In genomic region chr4:142036795-142037583, GRCh38 we compare ENCODE assay signal across 21 cellular contexts.
DNase-seq lines count a peak whose midpoint lies in the region; ATAC-seq and TF ChIP-seq lines count a peak whose summit lies in the region.
"Had no signal": no experiment of that assay in that cellular context is flagged by ENCODE, and none has a peak within 500 bp of the region (broad histone marks: within the 10 kb centered on the region; RNA-seq: fewer than 3 reads in every experiment).

No MANE protein-coding gene starts in this region.

- H3K27me3 Mint-ChIP-seq in Calu3 (ENCODE audit: unreplicated experiment): no peaks in the 10 kb centered on the region
- H3K27me3 Mint-ChIP-seq in activated CD4-positive, alpha-beta T cell treated with anti-CD3 and anti-CD28 coated beads for 36 hours: no peaks in the 10 kb centered on the region
- H3K27me3 Mint-ChIP-seq in natural killer cell treated with Interleukin-12 subunit alpha and Interleukin-12 subunit beta and Interleukin-15 and Interleukin-18, amount 100 ng/mL, for 72 hours: no peaks in the 10 kb centered on the region
- H3K27me3 Mint-ChIP-seq: T-cell had no signal

- H2BK5ac ChIP-seq in IMR-90 (ENCODE audit: low read depth, low read length, poor library complexity, severe bottlenecking): no peak overlapping the region

- H4K91ac ChIP-seq in IMR-90 (ENCODE audit: insufficient read depth, low read depth, low read length): no peak overlapping the region

- POLR2A ChIA-PET in IMR-90 (lab: Charles Lee; ENCODE audit: unreplicated experiment): no interaction called here
- POLR2A ChIA-PET in activated CD4-positive, alpha-beta T cell treated with anti-CD3 and anti-CD28 coated beads for 36 hours (lab: Charles Lee): no interaction called here

- no peak overlapping the region for H2AK9ac ChIP-seq in IMR-90 (replicated peaks; ENCODE audit: low read depth, low read length, poor library complexity)

- no peak for DNase-seq in Calu3
- DNase-seq in IMR-90: peak; percentile 41
- DNase-seq in lung microvascular endothelial cell (ENCODE audit: low read depth in 2 of 2): peak; percentile 3 to 57
- no peak for DNase-seq in activated CD4-positive, alpha-beta T cell treated with anti-CD3 and anti-CD28 coated beads for 36 hours
- DNase-seq in NCI-H2171 (lab: John Stamatoyannopoulos, UW): no peak
- no peak for DNase-seq in mucosa of descending colon
- no peak for DNase-seq in natural killer cell treated with Interleukin-12 subunit alpha and Interleukin-12 subunit beta and Interleukin-15 and Interleukin-18, amount 100 ng/mL, for 72 hours (ENCODE audit: low spot score)
- DNase-seq: adrenal gland; DND-41; head of caudate nucleus; NCI-H1092 treated with DMSO at 0.1 percent for 48 hours; NCI-H748 treated with DMSO at 0.1 percent for 48 hours; nucleus accumbens; Peyer's patch; sigmoid colon; stimulated activated CD4-positive, alpha-beta T cell treated with anti-CD3 and anti-CD28 coated beads, Interleukin-4, amount 100 ng/mL, for 24 hours; T-cell had no signal

- BruUV-seq in Calu3 (replicated peaks; lab: Mats Ljungman, UMichigan) (no TSS peak), IMR-90 (replicated peaks; lab: Mats Ljungman, UMichigan) (no TSS peak)

- TF ChIP-seq CTCF in Calu3 (IDR thresholded peaks at IDR 0.05; ENCODE audit: unreplicated experiment) (no peak), IMR-90 (conservative IDR thresholded peaks at IDR 0.05; ENCODE audit: low read depth, low read length) (no peak), mucosa of descending colon (IDR thresholded peaks at IDR 0.05) (no peak)

- no peaks in the 10 kb centered on the region for H4K20me1 ChIP-seq in IMR-90 (ENCODE audit: insufficient read depth, low read length)
- H4K20me1 ChIP-seq: BLaER1 had no signal

- no peaks in the 10 kb centered on the region for H3K9me1 ChIP-seq in IMR-90 (ENCODE audit: insufficient read depth, low read length)

- peak overlapping the region; percentile 70 for H3K27ac Mint-ChIP-seq in Calu3 (ENCODE audit: unreplicated experiment)
- H3K27ac Mint-ChIP-seq in activated CD4-positive, alpha-beta T cell treated with anti-CD3 and anti-CD28 coated beads for 36 hours: no peak overlapping the region
- H3K27ac Mint-ChIP-seq in natural killer cell treated with Interleukin-12 subunit alpha and Interleukin-12 subunit beta and Interleukin-15 and Interleukin-18, amount 100 ng/mL, for 72 hours: no peak overlapping the region
- H3K27ac Mint-ChIP-seq: T-cell, WTC11 had no signal

- H4K8ac ChIP-seq in IMR-90 (ENCODE audit: low read depth in 2 of 2, low read length in 2 of 2): no peak overlapping the region

- H3K4me3 ChIP-seq in IMR-90 (ENCODE audit: insufficient read depth, low read depth, low read length): no peak overlapping the region
- H3K4me3 ChIP-seq in endocrine pancreas (ENCODE audit: control insufficient read depth, insufficient read depth, low read length): peak overlapping the region; percentile 67
- no peak overlapping the region for H3K4me3 ChIP-seq in mucosa of descending colon
- H3K4me3 ChIP-seq: adrenal gland, BLaER1, Peyer's patch, sigmoid colon, thoracic aorta had no signal

- H3K9ac ChIP-seq in IMR-90 (ENCODE audit: low read depth, low read length) (no peak overlapping the region), endocrine pancreas (ENCODE audit: control insufficient read depth, insufficient read depth, low read length) (no peak overlapping the region)
- H3K9ac ChIP-seq: BLaER1 had no signal

- H3K14ac ChIP-seq in IMR-90 (replicated peaks; ENCODE audit: low read depth, low read length): no peak overlapping the region

- no peak overlapping the region for H3K23ac ChIP-seq in IMR-90 (ENCODE audit: low read depth, low read length)

- H3K79me1 ChIP-seq in IMR-90 (ENCODE audit: low read depth in 1 of 2, low read length in 2 of 2): no peaks in the 10 kb centered on the region

- WGBS in IMR-90 (ENCODE audit: extremely low coverage in 2 of 2, insufficient read length in 1 of 2), 2 experiments: no CpG with 5 or more reads among the region's 4 CpGs

- in situ Hi-C loops in IMR-90 (cut with MboI; ENCODE audit: low sequenced_read_pairs): no loop called here

- no peak overlapping the region for H3K4ac ChIP-seq in IMR-90 (ENCODE audit: low read depth, low read length)

- CTCF ChIA-PET in Calu3 (lab: Charles Lee): no interaction called here
- CTCF ChIA-PET in IMR-90 (lab: Yijun Ruan, JAX): no interaction called here
- CTCF ChIA-PET in activated CD4-positive, alpha-beta T cell treated with anti-CD3 and anti-CD28 coated beads for 36 hours (lab: Charles Lee): no interaction called here

- no peak for TF ChIP-seq RAD21 in IMR-90 (IDR thresholded peaks at IDR 0.05; ENCODE audit: low read length)

- H4K5ac ChIP-seq in IMR-90 (ENCODE audit: low read depth, low read length): no peak overlapping the region

- no peaks in the 10 kb centered on the region for H3K9me3 Mint-ChIP-seq in Calu3 (ENCODE audit: low read depth, unreplicated experiment)
- no peaks in the 10 kb centered on the region for H3K9me3 Mint-ChIP-seq in activated CD4-positive, alpha-beta T cell treated with anti-CD3 and anti-CD28 coated beads for 36 hours (ENCODE audit: low read depth)
- peaks cover 7% of the 10 kb centered on the region for H3K9me3 Mint-ChIP-seq in natural killer cell treated with Interleukin-12 subunit alpha and Interleukin-12 subunit beta and Interleukin-15 and Interleukin-18, amount 100 ng/mL, for 72 hours
- H3K9me3 Mint-ChIP-seq: T-cell, WTC11 had no signal

- no peak overlapping the region for H3K56ac ChIP-seq in IMR-90 (ENCODE audit: extremely low read depth, insufficient read depth, low read length)

- H2BK120ac ChIP-seq in IMR-90 (ENCODE audit: low read depth, low read length): no peak overlapping the region

- no peak overlapping the region for H2BK20ac ChIP-seq in IMR-90 (ENCODE audit: low read depth, low read length)

- H3K27me3 ChIP-seq in IMR-90 (ENCODE audit: control insufficient read depth, insufficient read depth, low read length): no peaks in the 10 kb centered on the region
- no peaks in the 10 kb centered on the region for H3K27me3 ChIP-seq in endocrine pancreas (ENCODE audit: control insufficient read depth, insufficient read depth, low read length)
- H3K27me3 ChIP-seq: adrenal gland, BLaER1, Peyer's patch, sigmoid colon had no signal

- dilution Hi-C loops in IMR-90 (cut with HindIII; ENCODE audit: low sequenced_read_pairs, unreplicated experiment): no loop called here

- H3K9me3 ChIP-seq in IMR-90 (ENCODE audit: control insufficient read depth, insufficient read depth, low read length): no peaks in the 10 kb centered on the region
- no peaks in the 10 kb centered on the region for H3K9me3 ChIP-seq in endocrine pancreas (ENCODE audit: control insufficient read depth, low read length)
- no peaks in the 10 kb centered on the region for H3K9me3 ChIP-seq in mucosa of descending colon
- H3K9me3 ChIP-seq: adrenal gland, BLaER1, Peyer's patch, sigmoid colon, thoracic aorta had no signal

- H2AK5ac ChIP-seq in IMR-90 (ENCODE audit: low read depth, low read length): no peak overlapping the region

- H3K27ac ChIP-seq in IMR-90 (ENCODE audit: insufficient read depth, low read length): no peak overlapping the region
- H3K27ac ChIP-seq: adrenal gland, BLaER1, Peyer's patch, sigmoid colon, thoracic aorta had no signal

- H3K4me1 ChIP-seq in IMR-90 (ENCODE audit: control insufficient read depth, insufficient read depth, low read length): peaks cover 12% of the 10 kb centered on the region; the same call in 1 of the 2 replicates
- no peaks in the 10 kb centered on the region for H3K4me1 ChIP-seq in endocrine pancreas (ENCODE audit: control insufficient read depth, insufficient read depth, low read length)
- H3K4me1 ChIP-seq in mucosa of descending colon (ENCODE audit: low read depth): no peaks in the 10 kb centered on the region
- H3K4me1 ChIP-seq: adrenal gland, BLaER1, Peyer's patch, sigmoid colon had no signal

- no peak overlapping the region for H2BK15ac ChIP-seq in IMR-90 (ENCODE audit: low read depth, low read length)

- H3K36me3 ChIP-seq in IMR-90 (ENCODE audit: control insufficient read depth, insufficient read depth, low read length) (no peaks in the 10 kb centered on the region), endocrine pancreas (ENCODE audit: control insufficient read depth, insufficient read depth, low read length) (no peaks in the 10 kb centered on the region), mucosa of descending colon (ENCODE audit: low read depth) (no peaks in the 10 kb centered on the region)
- H3K36me3 ChIP-seq: adrenal gland, BLaER1, Peyer's patch, sigmoid colon, thoracic aorta had no signal

- peak overlapping the region; percentile 44 for H3K4me3 Mint-ChIP-seq in Calu3 (ENCODE audit: low read depth, unreplicated experiment)
- H3K4me3 Mint-ChIP-seq in activated CD4-positive, alpha-beta T cell treated with anti-CD3 and anti-CD28 coated beads for 36 hours: no peak overlapping the region
- no peak overlapping the region for H3K4me3 Mint-ChIP-seq in natural killer cell treated with Interleukin-12 subunit alpha and Interleukin-12 subunit beta and Interleukin-15 and Interleukin-18, amount 100 ng/mL, for 72 hours
- H3K4me3 Mint-ChIP-seq: T-cell, WTC11 had no signal

- ATAC-seq in IMR-90 (ENCODE audit: low read depth) (no peak; the same call in 1 of the 2 replicates), mucosa of descending colon (no peak)
- ATAC-seq in activated CD4-positive, alpha-beta T cell treated with anti-CD3 and anti-CD28 coated beads for 36 hours: no peak
- no peak for ATAC-seq in natural killer cell treated with Interleukin-12 subunit alpha and Interleukin-12 subunit beta and Interleukin-15 and Interleukin-18, amount 100 ng/mL, for 72 hours
- ATAC-seq: T-cell, WTC11 had no signal

- intact Hi-C loops in Calu3 (cut with micrococcal nuclease; ENCODE audit: unreplicated experiment): no loop called here
- intact Hi-C loops in IMR-90 (cut with micrococcal nuclease): no loop called here
- intact Hi-C loops in activated CD4-positive, alpha-beta T cell treated with anti-CD3 and anti-CD28 coated beads for 36 hours (cut with DNase I, micrococcal nuclease): no loop called here
- intact Hi-C loops in mucosa of descending colon (cut with DNase I, micrococcal nuclease): no loop called here

- peak overlapping the region; percentile 43; the same call in 1 of the 2 replicates for H3K4me2 ChIP-seq in IMR-90 (ENCODE audit: low read depth, low read length)
- H3K4me2 ChIP-seq: BLaER1 had no signal

- TF ChIP-seq POLR2A in IMR-90 (IDR thresholded peaks at IDR 0.05; ENCODE audit: low read depth, low read length): no peak

- H2AFZ ChIP-seq in IMR-90 (replicated peaks; ENCODE audit: low read length, poor library complexity): no peak overlapping the region

- H3K18ac ChIP-seq in IMR-90 (ENCODE audit: low read depth, low read length): peak overlapping the region; percentile 20; the same call in 1 of the 2 replicates

- no peaks in the 10 kb centered on the region for H3K36me3 Mint-ChIP-seq in Calu3 (ENCODE audit: insufficient read depth, unreplicated experiment)
- peaks cover 27% of the 10 kb centered on the region for H3K36me3 Mint-ChIP-seq in activated CD4-positive, alpha-beta T cell treated with anti-CD3 and anti-CD28 coated beads for 36 hours (ENCODE audit: low read depth)
- H3K36me3 Mint-ChIP-seq in natural killer cell treated with Interleukin-12 subunit alpha and Interleukin-12 subunit beta and Interleukin-15 and Interleukin-18, amount 100 ng/mL, for 72 hours: peaks cover 4% of the 10 kb centered on the region
- H3K36me3 Mint-ChIP-seq: WTC11 had no signal

- H3K4me1 Mint-ChIP-seq in Calu3 (ENCODE audit: low read depth, unreplicated experiment): peaks cover 25% of the 10 kb centered on the region
- H3K4me1 Mint-ChIP-seq in activated CD4-positive, alpha-beta T cell treated with anti-CD3 and anti-CD28 coated beads for 36 hours: peaks cover 15% of the 10 kb centered on the region
- peaks cover 0 to 3% of the 10 kb centered on the region in 2 donors for H3K4me1 Mint-ChIP-seq in natural killer cell treated with Interleukin-12 subunit alpha and Interleukin-12 subunit beta and Interleukin-15 and Interleukin-18, amount 100 ng/mL, for 72 hours (ENCODE audit: low read depth in 2 of 2)

Comparison
In these comparisons a context has a peak if more than half of its experiments do, and no peak if none do; other contexts are left out.
1. DNase-seq: peak in IMR-90 (single experiment) and lung microvascular endothelial cell (2 of 2); none in Calu3 (single experiment), activated CD4-positive, alpha-beta T cell treated with anti-CD3 and anti-CD28 coated beads for 36 hours (single experiment), NCI-H2171 (single experiment), mucosa of descending colon (0 of 3) and natural killer cell treated with Interleukin-12 subunit alpha and Interleukin-12 subunit beta and Interleukin-15 and Interleukin-18, amount 100 ng/mL, for 72 hours (single experiment).